Comparison of ENCODE assay signal across 8 cellular contexts in genomic region chr16:21541611-21542051, GRCh38. TPM values are rescaled to one million over a fixed set of nuclear protein-coding genes. Genes with fewer than 3 reads are reported as not detected.
DNase-seq lines count a peak whose midpoint lies in the region; ATAC-seq and TF ChIP-seq lines count a peak whose summit lies in the region.
"Not testable (repeated sequence)": the region's sequence is repeated elsewhere in the genome, so short reads cannot be mapped to it uniquely, and the experiment has no call there.

No MANE protein-coding gene starts in this region.

- H3K27ac Mint-ChIP-seq in T-helper 1 cell treated with Interleukin-12 subunit alpha and Interleukin-12 subunit beta and Interleukin-4 antibody, amounts not matched to agents 30 μg/mL and 1 μg/mL, for 36 hours = peak overlapping the region; percentile 84
- peak overlapping the region; percentile 98 for H3K27ac Mint-ChIP-seq in activated naive CD8-positive, alpha-beta T cell

- H3K27me3 Mint-ChIP-seq in T-helper 1 cell treated with Interleukin-12 subunit alpha and Interleukin-12 subunit beta and Interleukin-4 antibody, amounts not matched to agents 30 μg/mL and 1 μg/mL, for 36 hours (ENCODE audit: low read depth); activated naive CD8-positive, alpha-beta T cell: not testable (repeated sequence)

- H3K27ac ChIP-seq in left lung = not testable (repeated sequence)
- peak overlapping the region; percentile 47 to 79 for H3K27ac ChIP-seq in tibial artery

- H3K4me2 ChIP-seq in Loucy (ENCODE audit: low read depth, low read length, poor library complexity, severe bottlenecking) = peak overlapping the region; percentile 66

- not testable (repeated sequence) for H3K79me2 ChIP-seq in Loucy (ENCODE audit: insufficient read depth, low read length)

- not testable (repeated sequence) for H3K4me3 ChIP-seq in GM06990 (replicated peaks; ENCODE audit: low read depth, low read length); left lung; tibial artery
- peak overlapping the region; percentile 37 for H3K4me3 ChIP-seq in Loucy (ENCODE audit: low read length, poor library complexity, severe bottlenecking)

- not testable (repeated sequence) for H3K36me3 Mint-ChIP-seq in T-helper 1 cell treated with Interleukin-12 subunit alpha and Interleukin-12 subunit beta and Interleukin-4 antibody, amounts not matched to agents 30 μg/mL and 1 μg/mL, for 36 hours (ENCODE audit: low read depth); activated naive CD8-positive, alpha-beta T cell

- not testable (repeated sequence) for H3K9ac ChIP-seq in Loucy (ENCODE audit: low read depth, low read length, poor library complexity, severe bottlenecking)

- not testable (repeated sequence) for H3F3A ChIP-seq in Loucy (ENCODE audit: low read depth)

- TF ChIP-seq CTCF in GM06990 (IDR thresholded peaks at IDR 0.05; ENCODE audit: insufficient read depth, low read length, poor library complexity, severe bottlenecking); Loucy (conservative IDR thresholded peaks at IDR 0.05; ENCODE audit: low read length); left lung (IDR thresholded peaks at IDR 0.05); tibial artery (IDR thresholded peaks at IDR 0.05): not testable (repeated sequence)

- intact Hi-C loops in left lung (cut with DNase I); tibial artery (cut with DNase I; ENCODE audit: low total_unique reads): not testable (repeated sequence)

- not testable (repeated sequence) for H3K9me3 Mint-ChIP-seq in T-helper 1 cell treated with Interleukin-12 subunit alpha and Interleukin-12 subunit beta and Interleukin-4 antibody, amounts not matched to agents 30 μg/mL and 1 μg/mL, for 36 hours; activated naive CD8-positive, alpha-beta T cell (ENCODE audit: low read depth)

- H2AFZ ChIP-seq in Loucy (ENCODE audit: low read length) = not testable (repeated sequence)

- H3K4me1 Mint-ChIP-seq in T-helper 1 cell treated with Interleukin-12 subunit alpha and Interleukin-12 subunit beta and Interleukin-4 antibody, amounts not matched to agents 30 μg/mL and 1 μg/mL, for 36 hours (ENCODE audit: low read depth) = peaks cover 24% of the 10 kb centered on the region
- peaks cover 26% of the 10 kb centered on the region for H3K4me1 Mint-ChIP-seq in activated naive CD8-positive, alpha-beta T cell (ENCODE audit: low read depth)

- not testable (repeated sequence) for H3K27me3 ChIP-seq in GM06990 (replicated peaks; ENCODE audit: control insufficient read depth, insufficient read depth, low read length); Loucy (ENCODE audit: insufficient read depth, low read length, poor library complexity, severe bottlenecking); left lung; tibial artery

- H3K4me3 Mint-ChIP-seq in T-helper 1 cell treated with Interleukin-12 subunit alpha and Interleukin-12 subunit beta and Interleukin-4 antibody, amounts not matched to agents 30 μg/mL and 1 μg/mL, for 36 hours; activated naive CD8-positive, alpha-beta T cell: not testable (repeated sequence)

- ATAC-seq in GM21381 (IDR thresholded peaks at IDR 0.05; ENCODE audit: unreplicated experiment) (peak; percentile 39), HG02973 (IDR thresholded peaks at IDR 0.05; ENCODE audit: unreplicated experiment) (peak; percentile 36), left lung (peak; percentile 29)

- not testable (repeated sequence) for H3K36me3 ChIP-seq in GM06990 (ENCODE audit: control insufficient read depth, insufficient read depth, low read length); Loucy (ENCODE audit: insufficient read depth, low read length); left lung; tibial artery

- not testable (repeated sequence) for H3K9me2 ChIP-seq in Loucy (replicated peaks; ENCODE audit: low read depth, low read length)

- H3K4me1 ChIP-seq in Loucy (ENCODE audit: insufficient read depth, low read length, poor library complexity, severe bottlenecking) (peaks cover 23% of the 10 kb centered on the region), left lung (peaks cover 0 to 12% of the 10 kb centered on the region in 2 donors), tibial artery (peaks cover 0 to 44% (median 7%) of the 10 kb centered on the region in 4 donors)

- peak; percentile 47 for DNase-seq in GM06990 (ENCODE audit: extremely low read depth, insufficient read length)
- not testable (repeated sequence) for DNase-seq in left lung, tibial artery

- H4K20me1 ChIP-seq in Loucy (ENCODE audit: insufficient read depth, low read length, poor library complexity, severe bottlenecking) = not testable (repeated sequence)

- H3K9me3 ChIP-seq in Loucy (ENCODE audit: insufficient read depth, low read depth, low read length); left lung; tibial artery: not testable (repeated sequence)

RNA-seq across cellular contexts. Expression of gene METTL9, which starts 57.7 kb away (rescaled TPM):
- total RNA-seq in left lung = 10 to 100 TPM; 93.7 to 99.3 TPM
